In the genomic region with DNA sequence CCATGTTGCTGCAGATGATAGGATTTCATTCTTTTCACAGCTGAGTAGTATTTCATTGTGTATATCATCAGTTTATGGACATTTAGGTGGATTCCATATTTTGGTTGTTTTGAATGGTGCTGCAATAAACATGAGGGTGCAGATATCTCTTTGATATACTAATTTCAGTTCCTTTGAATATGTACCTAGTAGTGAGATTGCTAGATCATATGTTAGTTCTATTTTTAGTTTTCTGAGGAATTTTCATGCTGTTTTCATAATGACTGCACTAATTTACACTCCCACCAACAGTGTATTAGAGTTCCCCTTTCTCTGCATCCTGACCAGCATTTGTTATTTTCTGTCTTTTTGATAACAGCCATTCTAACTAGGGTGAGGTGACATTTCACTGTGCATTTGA, we compare ENCODE assay signal across 7 cellular contexts.
"Had no signal": no experiment of that assay in that cellular context is flagged by ENCODE, and none has a peak within 500 bp of the region (broad histone marks: within the 10 kb centered on the region; RNA-seq: fewer than 3 reads in every experiment).

No MANE protein-coding gene starts in this region.

- ATAC-seq: GM12878 had no signal

- FAIRE-seq: G401.6, GM12878, GM12891, GM18507, GM19239 had no signal

- DNase-seq: GDM1, GF-D8 had no signal

- H3K4me3 ChIP-seq: GM12878 had no signal
